ENCODE assay signal across 8 cellular contexts in genomic region chr1:144560717-144561246, GRCh38. TPM values are rescaled to one million over a fixed set of nuclear protein-coding genes. Genes with fewer than 3 reads are reported as not detected.
DNase-seq lines count a peak whose midpoint lies in the region; ATAC-seq and TF ChIP-seq lines count a peak whose summit lies in the region.
"Not testable (repeated sequence)": the region's sequence is repeated elsewhere in the genome, so short reads cannot be mapped to it uniquely, and the experiment has no call there.

No MANE protein-coding gene starts in this region.

- not testable (repeated sequence) for H3K27me3 ChIP-seq in breast epithelium, gastrocnemius medialis, vagina

- H3K27ac ChIP-seq in breast epithelium (peak overlapping the region; percentile 96 to 99), gastrocnemius medialis (peak overlapping the region; percentile 81 to 92 (median 90)), vagina (peak overlapping the region; percentile 76)

- in situ Hi-C loops in gastrocnemius medialis (cut with MboI; ENCODE audit: low sequenced_read_pairs in 4 of 4) = not testable (repeated sequence)

- CTCF ChIA-PET in activated CD4-positive, alpha-beta T cell treated with anti-CD3 and anti-CD28 coated beads for 36 hours (lab: Charles Lee) = not testable (repeated sequence)

- not testable (repeated sequence) for H3K4me1 ChIP-seq in breast epithelium, gastrocnemius medialis, vagina

- TF ChIP-seq POLR2A in breast epithelium (IDR thresholded peaks at IDR 0.05) = peak; percentile 32
- peak; percentile 85 to 86 for TF ChIP-seq POLR2A in gastrocnemius medialis (IDR thresholded peaks at IDR 0.05)
- TF ChIP-seq POLR2A in vagina (IDR thresholded peaks at IDR 0.05) = peak in 1 of 2 donors; percentile 38

- H3K4me3 Mint-ChIP-seq in activated CD4-positive, alpha-beta T cell treated with anti-CD3 and anti-CD28 coated beads for 36 hours = peak overlapping the region; percentile 38

- POLR2A ChIA-PET in activated CD4-positive, alpha-beta T cell treated with anti-CD3 and anti-CD28 coated beads for 36 hours (lab: Charles Lee) = not testable (repeated sequence)

- not testable (repeated sequence) for H3K9me3 ChIP-seq in breast epithelium, gastrocnemius medialis, vagina

- peak overlapping the region; percentile 93 for H3K27ac Mint-ChIP-seq in activated CD4-positive, alpha-beta T cell treated with anti-CD3 and anti-CD28 coated beads for 36 hours

- intact Hi-C loops in activated CD4-positive, alpha-beta T cell treated with anti-CD3 and anti-CD28 coated beads for 36 hours (cut with DNase I, micrococcal nuclease); breast epithelium (cut with DNase I; ENCODE audit: low total_unique reads); gastrocnemius medialis (cut with DNase I; ENCODE audit: low total_unique reads); vagina (cut with DNase I): not testable (repeated sequence)

- TF ChIP-seq CTCF in breast epithelium (IDR thresholded peaks at IDR 0.05); gastrocnemius medialis (IDR thresholded peaks at IDR 0.05 in 4 of 5, conservative IDR thresholded peaks at IDR 0.05 in 1 of 5); vagina (IDR thresholded peaks at IDR 0.05): not testable (repeated sequence)

- DNase-seq in NCI-H446 treated with DMSO at 0.1 percent for 48 hours (lab: John Stamatoyannopoulos, UW) (peak; percentile 10), breast epithelium (ENCODE audit: low spot score in 2 of 2) (peak; percentile 56 to 89), iPS DF 4.7 (ENCODE audit: extremely low read depth, low spot score) (peak; percentile 58), gastrocnemius medialis (peak; percentile 42 to 62), vagina (ENCODE audit: extremely low spot score in 2 of 2) (peak in 1 of 2 donors; percentile 90)
- peak; percentile 47 for DNase-seq in activated CD4-positive, alpha-beta T cell treated with anti-CD3 and anti-CD28 coated beads for 36 hours

- ATAC-seq in GM18498 (IDR thresholded peaks at IDR 0.05; ENCODE audit: unreplicated experiment) (peak; percentile 63), HG02884 (IDR thresholded peaks at IDR 0.05; ENCODE audit: unreplicated experiment) (peak; percentile 32), gastrocnemius medialis (peak; percentile 79 to 84)
- ATAC-seq in activated CD4-positive, alpha-beta T cell treated with anti-CD3 and anti-CD28 coated beads for 36 hours = peak; percentile 52

- H3K27me3 Mint-ChIP-seq in activated CD4-positive, alpha-beta T cell treated with anti-CD3 and anti-CD28 coated beads for 36 hours = not testable (repeated sequence)

- H3K36me3 Mint-ChIP-seq in activated CD4-positive, alpha-beta T cell treated with anti-CD3 and anti-CD28 coated beads for 36 hours (ENCODE audit: low read depth) = not testable (repeated sequence)

- not testable (repeated sequence) for H3K36me3 ChIP-seq in breast epithelium, gastrocnemius medialis, vagina

- peak overlapping the region; percentile 29 to 67 (median 44) for H3K4me3 ChIP-seq in breast epithelium
- peak overlapping the region; percentile 37 to 59 (median 54) for H3K4me3 ChIP-seq in gastrocnemius medialis
- H3K4me3 ChIP-seq in vagina = peak overlapping the region; percentile 33 to 42

- H3K4me1 Mint-ChIP-seq in activated CD4-positive, alpha-beta T cell treated with anti-CD3 and anti-CD28 coated beads for 36 hours = not testable (repeated sequence)

- H3K9me3 Mint-ChIP-seq in activated CD4-positive, alpha-beta T cell treated with anti-CD3 and anti-CD28 coated beads for 36 hours (ENCODE audit: low read depth) = not testable (repeated sequence)

RNA-seq across cellular contexts. Expression of gene PPIAL4F, which starts 31.9 kb away (rescaled TPM):
- total RNA-seq in activated CD4-positive, alpha-beta T cell treated with anti-CD3 and anti-CD28 coated beads for 36 hours = not detected
- total RNA-seq in breast epithelium (under 1 TPM in 1 of 3 donors, not detected in 2; 0.73 TPM), gastrocnemius medialis (not detected), vagina (not detected)
